Comparison of ENCODE assay signal across 1 cellular context in the genomic region with DNA sequence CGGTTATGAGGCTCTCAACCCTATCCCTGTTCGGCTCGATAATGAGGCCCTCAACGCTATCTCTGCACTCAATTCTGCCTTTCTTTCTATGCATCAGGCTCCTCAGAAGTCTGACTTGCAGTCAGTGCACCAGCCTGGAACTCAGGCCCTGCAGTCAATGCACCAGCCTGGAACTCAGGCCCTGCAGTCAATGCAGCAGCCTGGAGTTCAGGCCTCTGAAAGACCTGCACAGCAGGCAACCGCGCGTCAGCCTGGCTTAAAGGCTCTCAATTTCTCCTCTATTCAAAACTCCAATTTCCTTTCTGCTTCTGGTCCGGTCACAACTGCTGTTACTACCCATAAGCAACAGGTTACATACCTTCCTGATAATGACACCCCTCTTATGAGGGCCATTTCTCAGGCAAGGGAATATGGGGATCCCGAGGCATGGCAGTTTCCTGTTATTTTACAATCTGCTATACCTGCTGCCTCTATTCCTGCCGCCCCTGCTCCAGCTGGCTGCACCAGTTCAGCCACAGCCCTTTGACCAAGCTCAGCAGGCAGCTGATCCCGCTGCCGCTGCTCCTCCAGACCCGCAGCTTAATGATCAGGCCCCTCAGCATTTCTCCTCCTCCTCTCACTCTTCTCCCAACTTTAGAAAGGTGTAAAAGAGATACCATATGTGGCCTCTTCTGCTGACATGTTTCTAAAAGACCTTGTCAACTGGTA.
TF ChIP-seq lines count a peak whose summit lies in the region.

No MANE protein-coding gene starts in this region.

TF ChIP-seq in WTC11, 78 proteins besides CTCF, POLR2A, EP300 and RAD21 (continued from another document):
- TF ChIP-seq, protein P1, sequence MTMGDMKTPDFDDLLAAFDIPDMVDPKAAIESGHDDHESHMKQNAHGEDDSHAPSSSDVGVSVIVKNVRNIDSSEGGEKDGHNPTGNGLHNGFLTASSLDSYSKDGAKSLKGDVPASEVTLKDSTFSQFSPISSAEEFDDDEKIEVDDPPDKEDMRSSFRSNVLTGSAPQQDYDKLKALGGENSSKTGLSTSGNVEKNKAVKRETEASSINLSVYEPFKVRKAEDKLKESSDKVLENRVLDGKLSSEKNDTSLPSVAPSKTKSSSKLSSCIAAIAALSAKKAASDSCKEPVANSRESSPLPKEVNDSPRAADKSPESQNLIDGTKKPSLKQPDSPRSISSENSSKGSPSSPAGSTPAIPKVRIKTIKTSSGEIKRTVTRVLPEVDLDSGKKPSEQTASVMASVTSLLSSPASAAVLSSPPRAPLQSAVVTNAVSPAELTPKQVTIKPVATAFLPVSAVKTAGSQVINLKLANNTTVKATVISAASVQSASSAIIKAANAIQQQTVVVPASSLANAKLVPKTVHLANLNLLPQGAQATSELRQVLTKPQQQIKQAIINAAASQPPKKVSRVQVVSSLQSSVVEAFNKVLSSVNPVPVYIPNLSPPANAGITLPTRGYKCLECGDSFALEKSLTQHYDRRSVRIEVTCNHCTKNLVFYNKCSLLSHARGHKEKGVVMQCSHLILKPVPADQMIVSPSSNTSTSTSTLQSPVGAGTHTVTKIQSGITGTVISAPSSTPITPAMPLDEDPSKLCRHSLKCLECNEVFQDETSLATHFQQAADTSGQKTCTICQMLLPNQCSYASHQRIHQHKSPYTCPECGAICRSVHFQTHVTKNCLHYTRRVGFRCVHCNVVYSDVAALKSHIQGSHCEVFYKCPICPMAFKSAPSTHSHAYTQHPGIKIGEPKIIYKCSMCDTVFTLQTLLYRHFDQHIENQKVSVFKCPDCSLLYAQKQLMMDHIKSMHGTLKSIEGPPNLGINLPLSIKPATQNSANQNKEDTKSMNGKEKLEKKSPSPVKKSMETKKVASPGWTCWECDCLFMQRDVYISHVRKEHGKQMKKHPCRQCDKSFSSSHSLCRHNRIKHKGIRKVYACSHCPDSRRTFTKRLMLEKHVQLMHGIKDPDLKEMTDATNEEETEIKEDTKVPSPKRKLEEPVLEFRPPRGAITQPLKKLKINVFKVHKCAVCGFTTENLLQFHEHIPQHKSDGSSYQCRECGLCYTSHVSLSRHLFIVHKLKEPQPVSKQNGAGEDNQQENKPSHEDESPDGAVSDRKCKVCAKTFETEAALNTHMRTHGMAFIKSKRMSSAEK (CRISPR knock-in tag; IDR thresholded peaks at IDR 0.05; ENCODE audit: borderline replicate concordance) = no peak
- no peak for TF ChIP-seq CREM (CRISPR knock-in tag; IDR thresholded peaks at IDR 0.05)
- TF ChIP-seq, protein P2, sequence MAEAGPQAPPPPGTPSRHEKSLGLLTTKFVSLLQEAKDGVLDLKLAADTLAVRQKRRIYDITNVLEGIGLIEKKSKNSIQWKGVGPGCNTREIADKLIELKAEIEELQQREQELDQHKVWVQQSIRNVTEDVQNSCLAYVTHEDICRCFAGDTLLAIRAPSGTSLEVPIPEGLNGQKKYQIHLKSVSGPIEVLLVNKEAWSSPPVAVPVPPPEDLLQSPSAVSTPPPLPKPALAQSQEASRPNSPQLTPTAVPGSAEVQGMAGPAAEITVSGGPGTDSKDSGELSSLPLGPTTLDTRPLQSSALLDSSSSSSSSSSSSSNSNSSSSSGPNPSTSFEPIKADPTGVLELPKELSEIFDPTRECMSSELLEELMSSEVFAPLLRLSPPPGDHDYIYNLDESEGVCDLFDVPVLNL (CRISPR knock-in tag; IDR thresholded peaks at IDR 0.05; ENCODE audit: borderline replicate concordance, low read depth) = no peak
- no peak for TF ChIP-seq NR2C2 (CRISPR knock-in tag; IDR thresholded peaks at IDR 0.05)
